Comparison of ENCODE assay signal across 1 cellular context in the genomic region with DNA sequence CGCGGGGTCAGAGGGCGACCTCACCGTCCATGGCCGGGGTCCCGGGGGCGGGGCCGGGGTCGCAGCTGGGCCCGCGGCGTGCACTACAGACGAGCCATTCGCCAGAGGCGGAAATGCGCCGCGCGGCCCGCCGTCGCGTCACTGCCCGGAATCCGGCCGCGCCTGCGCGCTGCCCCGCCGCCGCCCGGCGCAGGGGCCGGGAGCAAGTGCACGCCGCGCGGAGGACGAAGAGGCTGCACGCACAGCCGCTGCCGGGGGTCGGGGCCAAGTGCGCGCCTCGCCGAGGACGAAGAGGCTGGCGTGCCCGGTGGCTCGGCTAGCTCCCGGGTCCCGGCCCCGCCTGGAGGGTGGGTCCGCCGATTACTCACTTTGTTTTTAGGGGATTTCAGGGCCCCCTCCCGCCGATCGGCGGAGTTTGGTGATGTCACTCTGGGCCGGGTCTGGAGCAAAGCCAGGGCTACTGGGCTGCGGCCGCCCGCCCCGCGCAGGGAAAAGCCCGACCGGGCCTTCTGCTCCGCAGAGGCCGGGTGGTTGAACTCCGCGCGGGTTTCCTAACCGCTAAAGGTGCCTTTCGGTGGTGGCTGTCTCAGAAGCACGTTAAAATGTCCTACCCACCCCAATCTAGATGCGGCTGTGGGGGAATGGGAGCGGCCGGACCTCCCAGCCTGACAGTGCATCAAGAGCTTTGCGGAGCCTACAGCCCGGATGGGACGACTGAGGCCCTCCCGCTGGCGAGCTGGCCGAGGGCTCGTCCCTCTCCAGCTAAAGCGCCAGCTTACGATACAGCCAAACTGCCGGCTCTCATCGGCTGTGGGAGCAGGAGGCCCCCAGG.
TF ChIP-seq lines count a peak whose summit lies in the region.

A gene (minus strand): TSS at position 115 of the 832 bp plus-strand sequence. CDS start 84 bp downstream, at position 31.

TF ChIP-seq in K562, 482 proteins besides CTCF, POLR2A, EP300 and RAD21 (continued from another document and continues in another):
- TF ChIP-seq YY1 (IDR thresholded peaks at IDR 0.05; ENCODE audit: borderline replicate concordance in 1 of 3, control insufficient read depth in 1 of 3, extremely low read depth in 1 of 3, insufficient read depth in 3 of 3, insufficient read length in 1 of 3, insufficient replicate concordance in 2 of 3, low read depth in 1 of 3, low read length in 2 of 3) (peak in 2 of 3 experiments; percentile 53 to 86), ATF7 (IDR thresholded peaks at IDR 0.05) (peak; percentile 98), SAP30 (IDR thresholded peaks at IDR 0.05; ENCODE audit: borderline replicate concordance, insufficient read depth, low read depth, low read length, poor library complexity, severe bottlenecking) (peak; percentile 68), NBN (IDR thresholded peaks at IDR 0.05; ENCODE audit: low read depth) (0 out of 2 replicates have a peak, but pooled peaks have one; percentile 26), SRSF3 (IDR thresholded peaks at IDR 0.05; ENCODE audit: insufficient read depth, low read length) (no peak), FIP1L1 (IDR thresholded peaks at IDR 0.05; ENCODE audit: low read depth, low read length, poor library complexity, severe bottlenecking) (peak; percentile 67), PHB (CRISPR knock-in tag; IDR thresholded peaks at IDR 0.05) (0 out of 2 replicates have a peak, but pooled peaks have one; percentile 11), HMG20B (CRISPR knock-in tag; IDR thresholded peaks at IDR 0.05) (no peak), MAZ (CRISPR knock-in tag; conservative IDR thresholded peaks at IDR 0.05 in 1 of 2, IDR thresholded peaks at IDR 0.05 in 1 of 2) (peak; percentile 86 to 95), XRCC3 (IDR thresholded peaks at IDR 0.05) (no peak), SIRT6 (IDR thresholded peaks at IDR 0.05; ENCODE audit: low read depth, low read length) (no peak), LCOR (CRISPR knock-in tag; IDR thresholded peaks at IDR 0.05) (peak; percentile 67; the same call in 1 of the 2 replicates), CBX3 (IDR thresholded peaks at IDR 0.05; ENCODE audit: borderline replicate concordance in 1 of 2, low read length in 2 of 2) (peak in 1 of 2 experiments; percentile 33; a peak in 1 of 3 replicates)
- TF ChIP-seq, protein P1, sequence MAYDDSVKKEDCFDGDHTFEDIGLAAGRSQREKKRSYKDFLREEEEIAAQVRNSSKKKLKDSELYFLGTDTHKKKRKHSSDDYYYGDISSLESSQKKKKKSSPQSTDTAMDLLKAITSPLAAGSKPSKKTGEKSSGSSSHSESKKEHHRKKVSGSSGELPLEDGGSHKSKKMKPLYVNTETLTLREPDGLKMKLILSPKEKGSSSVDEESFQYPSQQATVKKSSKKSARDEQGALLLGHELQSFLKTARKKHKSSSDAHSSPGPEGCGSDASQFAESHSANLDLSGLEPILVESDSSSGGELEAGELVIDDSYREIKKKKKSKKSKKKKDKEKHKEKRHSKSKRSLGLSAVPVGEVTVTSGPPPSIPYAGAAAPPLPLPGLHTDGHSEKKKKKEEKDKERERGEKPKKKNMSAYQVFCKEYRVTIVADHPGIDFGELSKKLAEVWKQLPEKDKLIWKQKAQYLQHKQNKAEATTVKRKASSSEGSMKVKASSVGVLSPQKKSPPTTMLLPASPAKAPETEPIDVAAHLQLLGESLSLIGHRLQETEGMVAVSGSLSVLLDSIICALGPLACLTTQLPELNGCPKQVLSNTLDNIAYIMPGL (CRISPR knock-in tag; IDR thresholded peaks at IDR 0.05) = no peak
- TF ChIP-seq, protein P2, sequence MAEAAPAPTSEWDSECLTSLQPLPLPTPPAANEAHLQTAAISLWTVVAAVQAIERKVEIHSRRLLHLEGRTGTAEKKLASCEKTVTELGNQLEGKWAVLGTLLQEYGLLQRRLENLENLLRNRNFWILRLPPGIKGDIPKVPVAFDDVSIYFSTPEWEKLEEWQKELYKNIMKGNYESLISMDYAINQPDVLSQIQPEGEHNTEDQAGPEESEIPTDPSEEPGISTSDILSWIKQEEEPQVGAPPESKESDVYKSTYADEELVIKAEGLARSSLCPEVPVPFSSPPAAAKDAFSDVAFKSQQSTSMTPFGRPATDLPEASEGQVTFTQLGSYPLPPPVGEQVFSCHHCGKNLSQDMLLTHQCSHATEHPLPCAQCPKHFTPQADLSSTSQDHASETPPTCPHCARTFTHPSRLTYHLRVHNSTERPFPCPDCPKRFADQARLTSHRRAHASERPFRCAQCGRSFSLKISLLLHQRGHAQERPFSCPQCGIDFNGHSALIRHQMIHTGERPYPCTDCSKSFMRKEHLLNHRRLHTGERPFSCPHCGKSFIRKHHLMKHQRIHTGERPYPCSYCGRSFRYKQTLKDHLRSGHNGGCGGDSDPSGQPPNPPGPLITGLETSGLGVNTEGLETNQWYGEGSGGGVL (CRISPR knock-in tag; IDR thresholded peaks at IDR 0.05) = no peak
- TF ChIP-seq, protein P3, sequence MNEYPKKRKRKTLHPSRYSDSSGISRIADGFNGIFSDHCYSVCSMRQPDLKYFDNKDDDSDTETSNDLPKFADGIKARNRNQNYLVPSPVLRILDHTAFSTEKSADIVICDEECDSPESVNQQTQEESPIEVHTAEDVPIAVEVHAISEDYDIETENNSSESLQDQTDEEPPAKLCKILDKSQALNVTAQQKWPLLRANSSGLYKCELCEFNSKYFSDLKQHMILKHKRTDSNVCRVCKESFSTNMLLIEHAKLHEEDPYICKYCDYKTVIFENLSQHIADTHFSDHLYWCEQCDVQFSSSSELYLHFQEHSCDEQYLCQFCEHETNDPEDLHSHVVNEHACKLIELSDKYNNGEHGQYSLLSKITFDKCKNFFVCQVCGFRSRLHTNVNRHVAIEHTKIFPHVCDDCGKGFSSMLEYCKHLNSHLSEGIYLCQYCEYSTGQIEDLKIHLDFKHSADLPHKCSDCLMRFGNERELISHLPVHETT (CRISPR knock-in tag; conservative IDR thresholded peaks at IDR 0.05 in 1 of 2, IDR thresholded peaks at IDR 0.05 in 1 of 2) = peak in 1 of 2 experiments; percentile 94; a peak in 2 of 4 replicates
- TF ChIP-seq, protein P4, sequence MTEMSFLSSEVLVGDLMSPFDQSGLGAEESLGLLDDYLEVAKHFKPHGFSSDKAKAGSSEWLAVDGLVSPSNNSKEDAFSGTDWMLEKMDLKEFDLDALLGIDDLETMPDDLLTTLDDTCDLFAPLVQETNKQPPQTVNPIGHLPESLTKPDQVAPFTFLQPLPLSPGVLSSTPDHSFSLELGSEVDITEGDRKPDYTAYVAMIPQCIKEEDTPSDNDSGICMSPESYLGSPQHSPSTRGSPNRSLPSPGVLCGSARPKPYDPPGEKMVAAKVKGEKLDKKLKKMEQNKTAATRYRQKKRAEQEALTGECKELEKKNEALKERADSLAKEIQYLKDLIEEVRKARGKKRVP (CRISPR knock-in tag; IDR thresholded peaks at IDR 0.05) = 0 out of 2 replicates have a peak, but pooled peaks have one; percentile 31
- TF ChIP-seq, protein P5, sequence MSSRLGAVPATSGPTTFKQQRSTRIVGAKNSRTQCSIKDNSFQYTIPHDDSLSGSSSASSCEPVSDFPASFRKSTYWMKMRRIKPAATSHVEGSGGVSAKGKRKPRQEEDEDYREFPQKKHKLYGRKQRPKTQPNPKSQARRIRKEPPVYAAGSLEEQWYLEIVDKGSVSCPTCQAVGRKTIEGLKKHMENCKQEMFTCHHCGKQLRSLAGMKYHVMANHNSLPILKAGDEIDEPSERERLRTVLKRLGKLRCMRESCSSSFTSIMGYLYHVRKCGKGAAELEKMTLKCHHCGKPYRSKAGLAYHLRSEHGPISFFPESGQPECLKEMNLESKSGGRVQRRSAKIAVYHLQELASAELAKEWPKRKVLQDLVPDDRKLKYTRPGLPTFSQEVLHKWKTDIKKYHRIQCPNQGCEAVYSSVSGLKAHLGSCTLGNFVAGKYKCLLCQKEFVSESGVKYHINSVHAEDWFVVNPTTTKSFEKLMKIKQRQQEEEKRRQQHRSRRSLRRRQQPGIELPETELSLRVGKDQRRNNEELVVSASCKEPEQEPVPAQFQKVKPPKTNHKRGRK (tag; IDR thresholded peaks at IDR 0.05) = no peak
- TF ChIP-seq, protein P6, sequence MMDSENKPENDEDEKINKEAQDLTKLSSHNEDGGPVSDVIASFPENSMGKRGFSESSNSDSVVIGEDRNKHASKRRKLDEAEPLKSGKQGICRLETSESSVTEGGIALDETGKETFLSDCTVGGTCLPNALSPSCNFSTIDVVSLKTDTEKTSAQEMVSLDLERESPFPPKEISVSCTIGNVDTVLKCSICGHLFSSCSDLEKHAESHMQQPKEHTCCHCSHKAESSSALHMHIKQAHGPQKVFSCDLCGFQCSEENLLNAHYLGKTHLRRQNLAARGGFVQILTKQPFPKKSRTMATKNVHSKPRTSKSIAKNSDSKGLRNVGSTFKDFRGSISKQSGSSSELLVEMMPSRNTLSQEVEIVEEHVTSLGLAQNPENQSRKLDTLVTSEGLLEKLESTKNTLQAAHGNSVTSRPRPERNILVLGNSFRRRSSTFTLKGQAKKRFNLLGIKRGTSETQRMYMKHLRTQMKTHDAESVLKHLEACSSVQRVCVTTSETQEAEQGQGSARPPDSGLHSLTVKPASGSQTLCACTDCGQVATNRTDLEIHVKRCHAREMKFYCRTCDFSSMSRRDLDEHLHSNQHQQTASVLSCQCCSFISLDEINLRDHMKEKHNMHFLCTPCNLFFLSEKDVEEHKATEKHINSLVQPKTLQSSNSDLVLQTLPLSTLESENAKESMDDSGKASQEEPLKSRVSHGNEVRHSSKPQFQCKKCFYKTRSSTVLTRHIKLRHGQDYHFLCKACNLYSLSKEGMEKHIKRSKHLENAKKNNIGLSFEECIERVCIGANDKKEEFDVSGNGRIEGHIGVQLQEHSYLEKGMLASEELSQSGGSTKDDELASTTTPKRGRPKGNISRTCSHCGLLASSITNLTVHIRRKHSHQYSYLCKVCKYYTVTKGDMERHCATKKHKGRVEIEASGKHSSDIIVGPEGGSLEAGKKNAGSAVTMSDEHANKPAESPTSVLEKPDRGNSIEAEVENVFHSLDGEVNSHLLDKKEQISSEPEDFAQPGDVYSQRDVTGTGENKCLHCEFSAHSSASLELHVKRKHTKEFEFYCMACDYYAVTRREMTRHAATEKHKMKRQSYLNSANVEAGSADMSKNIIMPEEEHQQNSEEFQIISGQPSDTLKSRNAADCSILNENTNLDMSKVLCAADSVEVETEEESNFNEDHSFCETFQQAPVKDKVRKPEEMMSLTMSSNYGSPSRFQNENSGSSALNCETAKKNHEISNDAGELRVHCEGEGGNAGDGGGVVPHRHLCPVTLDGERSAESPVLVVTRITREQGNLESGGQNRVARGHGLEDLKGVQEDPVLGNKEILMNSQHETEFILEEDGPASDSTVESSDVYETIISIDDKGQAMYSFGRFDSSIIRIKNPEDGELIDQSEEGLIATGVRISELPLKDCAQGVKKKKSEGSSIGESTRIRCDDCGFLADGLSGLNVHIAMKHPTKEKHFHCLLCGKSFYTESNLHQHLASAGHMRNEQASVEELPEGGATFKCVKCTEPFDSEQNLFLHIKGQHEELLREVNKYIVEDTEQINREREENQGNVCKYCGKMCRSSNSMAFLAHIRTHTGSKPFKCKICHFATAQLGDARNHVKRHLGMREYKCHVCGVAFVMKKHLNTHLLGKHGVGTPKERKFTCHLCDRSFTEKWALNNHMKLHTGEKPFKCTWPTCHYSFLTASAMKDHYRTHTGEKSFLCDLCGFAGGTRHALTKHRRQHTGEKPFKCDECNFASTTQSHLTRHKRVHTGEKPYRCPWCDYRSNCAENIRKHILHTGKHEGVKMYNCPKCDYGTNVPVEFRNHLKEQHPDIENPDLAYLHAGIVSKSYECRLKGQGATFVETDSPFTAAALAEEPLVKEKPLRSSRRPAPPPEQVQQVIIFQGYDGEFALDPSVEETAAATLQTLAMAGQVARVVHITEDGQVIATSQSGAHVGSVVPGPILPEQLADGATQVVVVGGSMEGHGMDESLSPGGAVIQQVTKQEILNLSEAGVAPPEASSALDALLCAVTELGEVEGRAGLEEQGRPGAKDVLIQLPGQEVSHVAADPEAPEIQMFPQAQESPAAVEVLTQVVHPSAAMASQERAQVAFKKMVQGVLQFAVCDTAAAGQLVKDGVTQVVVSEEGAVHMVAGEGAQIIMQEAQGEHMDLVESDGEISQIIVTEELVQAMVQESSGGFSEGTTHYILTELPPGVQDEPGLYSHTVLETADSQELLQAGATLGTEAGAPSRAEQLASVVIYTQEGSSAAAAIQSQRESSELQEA (IDR thresholded peaks at IDR 0.05; ENCODE audit: low read depth) = no peak
- TF ChIP-seq, protein P7, sequence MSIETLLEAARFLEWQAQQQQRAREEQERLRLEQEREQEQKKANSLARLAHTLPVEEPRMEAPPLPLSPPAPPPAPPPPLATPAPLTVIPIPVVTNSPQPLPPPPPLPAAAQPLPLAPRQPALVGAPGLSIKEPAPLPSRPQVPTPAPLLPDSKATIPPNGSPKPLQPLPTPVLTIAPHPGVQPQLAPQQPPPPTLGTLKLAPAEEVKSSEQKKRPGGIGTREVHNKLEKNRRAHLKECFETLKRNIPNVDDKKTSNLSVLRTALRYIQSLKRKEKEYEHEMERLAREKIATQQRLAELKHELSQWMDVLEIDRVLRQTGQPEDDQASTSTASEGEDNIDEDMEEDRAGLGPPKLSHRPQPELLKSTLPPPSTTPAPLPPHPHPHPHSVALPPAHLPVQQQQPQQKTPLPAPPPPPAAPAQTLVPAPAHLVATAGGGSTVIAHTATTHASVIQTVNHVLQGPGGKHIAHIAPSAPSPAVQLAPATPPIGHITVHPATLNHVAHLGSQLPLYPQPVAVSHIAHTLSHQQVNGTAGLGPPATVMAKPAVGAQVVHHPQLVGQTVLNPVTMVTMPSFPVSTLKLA (conservative IDR thresholded peaks at IDR 0.05) = peak; percentile 42 to 78; a peak in 3 of 4 replicates
